Comparison of ENCODE assay signal across 8 cellular contexts in genomic region chr3:8893001-8893400, GRCh38.
"Had no signal": no experiment of that assay in that cellular context is flagged by ENCODE, and none has a peak within 500 bp of the region (broad histone marks: within the 10 kb centered on the region; RNA-seq: fewer than 3 reads in every experiment).

No MANE protein-coding gene starts in this region.

- FAIRE-seq: H1, H54, HTR-8/SVneo had no signal

- H3K27ac ChIP-seq: KMS-11 had no signal

- H3K4me2 ChIP-seq: GM23338, KMS-11 had no signal

- DNase-seq: H9, KBM-7 had no signal

- H3K4me3 ChIP-seq: GM23338 had no signal

- H2AFZ ChIP-seq: GM23338 had no signal

- ATAC-seq: GM23338, HCT116 had no signal

- H3K9ac ChIP-seq: KMS-11 had no signal
